ENCODE assay signal across 9 cellular contexts in genomic region chr7:130926021-130926691, GRCh38.
A peak's percentile ranks its signal among the peaks of the same experiment; 100 is the strongest.
DNase-seq lines count a peak whose midpoint lies in the region; ATAC-seq, FAIRE-seq and TF ChIP-seq lines count a peak whose summit lies in the region.
"Had no signal": no experiment of that assay in that cellular context is flagged by ENCODE, and none has a peak within 500 bp of the region (broad histone marks: within the 10 kb centered on the region; RNA-seq: fewer than 3 reads in every experiment).

No MANE protein-coding gene starts in this region.

- H3K79me2 ChIP-seq in OCI-LY7 (ENCODE audit: insufficient read depth, low read depth, low read length): no peaks in the 10 kb centered on the region

- H3K27ac Mint-ChIP-seq in CD4-positive, alpha-beta T cell: peak overlapping the region; percentile 86
- H3K27ac Mint-ChIP-seq in activated T-helper 1 cell treated with anti-CD3 and anti-CD28 coated beads, Interleukin-12 subunit alpha, Interleukin-12 subunit beta, Interleukin-2, Interleukin-4 antibody, amounts not matched to agents 30 ng/mL and 10 ng/mL and 1 ng/mL, durations not matched to agents 14 hours and 24 hours and 36 hours: peak overlapping the region; percentile 92

- H3K36me3 Mint-ChIP-seq in CD4-positive, alpha-beta T cell (ENCODE audit: low read depth): peaks cover 74% of the 10 kb centered on the region
- H3K36me3 Mint-ChIP-seq in activated T-helper 1 cell treated with anti-CD3 and anti-CD28 coated beads, Interleukin-12 subunit alpha, Interleukin-12 subunit beta, Interleukin-2, Interleukin-4 antibody, amounts not matched to agents 30 ng/mL and 10 ng/mL and 1 ng/mL, durations not matched to agents 14 hours and 24 hours and 36 hours (ENCODE audit: low read depth): peaks cover 55% of the 10 kb centered on the region

- H3K4me1 ChIP-seq in lower lobe of right lung (peaks cover 71% of the 10 kb centered on the region), OCI-LY7 (ENCODE audit: insufficient read depth, low read length, poor library complexity, severe bottlenecking) (peaks cover 6% of the 10 kb centered on the region)

- CTCF ChIA-PET in CD4-positive, alpha-beta T cell (lab: Charles Lee): interaction anchor here (0.7 kb wide), 2 partner anchors 23 to 29 kb away, joined by 3 read pairs; no protein-coding TSS in a partner anchor
- CTCF ChIA-PET in OCI-LY7 (lab: Charles Lee; ENCODE audit: unreplicated experiment): no interaction called here

- DNase-seq in CD4-positive, alpha-beta T cell: peak in 2 of 10 experiments; percentile 26 to 35
- DNase-seq in activated T-helper 1 cell treated with anti-CD3 and anti-CD28 coated beads, Interleukin-12 subunit alpha, Interleukin-12 subunit beta, Interleukin-2, Interleukin-4 antibody, amounts not matched to agents 30 ng/mL and 10 ng/mL and 1 ng/mL, durations not matched to agents 14 hours and 24 hours and 36 hours (ENCODE audit: low spot score): no peak
- no peak for DNase-seq in lower lobe of right lung
- DNase-seq in NCI-H187 treated with DMSO at 0.1 percent for 48 hours (lab: John Stamatoyannopoulos, UW): no peak
- no peak for DNase-seq in OCI-LY7 (ENCODE audit: low spot score)
- no peak for DNase-seq in HTR-8/SVneo (ENCODE audit: insufficient read length, low spot score)
- DNase-seq in NCI-H1105 (lab: John Stamatoyannopoulos, UW): no peak
- DNase-seq: mesendoderm had no signal

- no peak for FAIRE-seq in HTR-8/SVneo (lab: Jason Lieb, UNC)

- no peaks in the 10 kb centered on the region for H4K20me1 ChIP-seq in OCI-LY7 (ENCODE audit: insufficient read depth, low read length)

- no peaks in the 10 kb centered on the region for H3K9me2 ChIP-seq in OCI-LY7 (ENCODE audit: insufficient read depth, low read length)

- intact Hi-C loops in CD4-positive, alpha-beta T cell (cut with DNase I, micrococcal nuclease): no loop called here
- intact Hi-C loops in activated T-helper 1 cell treated with anti-CD3 and anti-CD28 coated beads, Interleukin-12 subunit alpha, Interleukin-12 subunit beta, Interleukin-2, Interleukin-4 antibody, amounts not matched to agents 30 ng/mL and 10 ng/mL and 1 ng/mL, durations not matched to agents 14 hours and 24 hours and 36 hours (cut with micrococcal nuclease): no loop called here
- intact Hi-C loops in lower lobe of right lung (cut with DNase I): no loop called here
- intact Hi-C loops in OCI-LY7 (cut with micrococcal nuclease; ENCODE audit: unreplicated experiment): no loop called here

- BruUV-seq in OCI-LY7 (replicated peaks; lab: Mats Ljungman, UMichigan): no TSS peak

- no peaks in the 10 kb centered on the region for H3K9me3 ChIP-seq in CD4-positive, alpha-beta T cell (ENCODE audit: control insufficient read depth, low read length)
- H3K9me3 ChIP-seq in lower lobe of right lung (no peaks in the 10 kb centered on the region), OCI-LY7 (ENCODE audit: low read length) (no peaks in the 10 kb centered on the region)

- H3K27ac ChIP-seq in CD4-positive, alpha-beta T cell (ENCODE audit: low read depth, low read length): no peak overlapping the region
- H3K27ac ChIP-seq in lower lobe of right lung (peak overlapping the region; percentile 40), OCI-LY7 (ENCODE audit: low read depth, low read length, poor library complexity, severe bottlenecking) (no peak overlapping the region)

- H3K4me3 Mint-ChIP-seq in CD4-positive, alpha-beta T cell: peak overlapping the region; percentile 81
- peak overlapping the region; percentile 68 for H3K4me3 Mint-ChIP-seq in activated T-helper 1 cell treated with anti-CD3 and anti-CD28 coated beads, Interleukin-12 subunit alpha, Interleukin-12 subunit beta, Interleukin-2, Interleukin-4 antibody, amounts not matched to agents 30 ng/mL and 10 ng/mL and 1 ng/mL, durations not matched to agents 14 hours and 24 hours and 36 hours

- H2AFZ ChIP-seq in OCI-LY7 (ENCODE audit: low read length): no peak overlapping the region

- H3K27me3 ChIP-seq in CD4-positive, alpha-beta T cell (ENCODE audit: control insufficient read depth, insufficient read depth, low read length): no peaks in the 10 kb centered on the region
- no peaks in the 10 kb centered on the region for H3K27me3 ChIP-seq in lower lobe of right lung (ENCODE audit: low read depth)

- H3K4me1 Mint-ChIP-seq in CD4-positive, alpha-beta T cell (ENCODE audit: low read depth): peaks cover 83% of the 10 kb centered on the region
- H3K4me1 Mint-ChIP-seq in activated T-helper 1 cell treated with anti-CD3 and anti-CD28 coated beads, Interleukin-12 subunit alpha, Interleukin-12 subunit beta, Interleukin-2, Interleukin-4 antibody, amounts not matched to agents 30 ng/mL and 10 ng/mL and 1 ng/mL, durations not matched to agents 14 hours and 24 hours and 36 hours (ENCODE audit: low read depth): peaks cover 78% of the 10 kb centered on the region

- no peaks in the 10 kb centered on the region for H3K27me3 Mint-ChIP-seq in CD4-positive, alpha-beta T cell
- H3K27me3 Mint-ChIP-seq in activated T-helper 1 cell treated with anti-CD3 and anti-CD28 coated beads, Interleukin-12 subunit alpha, Interleukin-12 subunit beta, Interleukin-2, Interleukin-4 antibody, amounts not matched to agents 30 ng/mL and 10 ng/mL and 1 ng/mL, durations not matched to agents 14 hours and 24 hours and 36 hours (ENCODE audit: insufficient read depth): no peaks in the 10 kb centered on the region

- POLR2A ChIA-PET in CD4-positive, alpha-beta T cell (lab: Charles Lee): interaction anchor here (0.7 to 1.7 kb wide), 3 partner anchors 13 to 83 kb away, joined by 3 to 7 read pairs (median 3); no protein-coding TSS in a partner anchor
- POLR2A ChIA-PET in OCI-LY7 (lab: Charles Lee): interaction anchor here (0.6 kb wide), 1 partner anchor 77 kb away, joined by 3 read pairs; no protein-coding TSS in a partner anchor

- H3K4me3 ChIP-seq in lower lobe of right lung (no peak overlapping the region), OCI-LY7 (ENCODE audit: low read depth, low read length, poor library complexity, severe bottlenecking) (no peak overlapping the region)

- peak; percentile 50 for ATAC-seq in CD4-positive, alpha-beta T cell (ENCODE audit: poor library complexity)
- peak; percentile 62 for ATAC-seq in HG03354 (IDR thresholded peaks at IDR 0.05; ENCODE audit: poor library complexity, severe bottlenecking, unreplicated experiment)
- ATAC-seq in lower lobe of right lung: peak; percentile 35 to 54

- H3K4me2 ChIP-seq in OCI-LY7 (ENCODE audit: low read length): no peak overlapping the region

- no peaks in the 10 kb centered on the region for H3K9me3 Mint-ChIP-seq in CD4-positive, alpha-beta T cell
- no peaks in the 10 kb centered on the region for H3K9me3 Mint-ChIP-seq in activated T-helper 1 cell treated with anti-CD3 and anti-CD28 coated beads, Interleukin-12 subunit alpha, Interleukin-12 subunit beta, Interleukin-2, Interleukin-4 antibody, amounts not matched to agents 30 ng/mL and 10 ng/mL and 1 ng/mL, durations not matched to agents 14 hours and 24 hours and 36 hours

- TF ChIP-seq CTCF in CD4-positive, alpha-beta T cell (IDR thresholded peaks at IDR 0.05): no peak
- TF ChIP-seq CTCF in lower lobe of right lung (IDR thresholded peaks at IDR 0.05) (no peak), OCI-LY7 (conservative IDR thresholded peaks at IDR 0.05; ENCODE audit: low read length) (no peak)

- H3K36me3 ChIP-seq in lower lobe of right lung (peaks cover 3% of the 10 kb centered on the region), OCI-LY7 (ENCODE audit: insufficient read depth, low read length) (no peaks in the 10 kb centered on the region)
